8 cellular contexts compared by ENCODE assay signal in the genomic region with DNA sequence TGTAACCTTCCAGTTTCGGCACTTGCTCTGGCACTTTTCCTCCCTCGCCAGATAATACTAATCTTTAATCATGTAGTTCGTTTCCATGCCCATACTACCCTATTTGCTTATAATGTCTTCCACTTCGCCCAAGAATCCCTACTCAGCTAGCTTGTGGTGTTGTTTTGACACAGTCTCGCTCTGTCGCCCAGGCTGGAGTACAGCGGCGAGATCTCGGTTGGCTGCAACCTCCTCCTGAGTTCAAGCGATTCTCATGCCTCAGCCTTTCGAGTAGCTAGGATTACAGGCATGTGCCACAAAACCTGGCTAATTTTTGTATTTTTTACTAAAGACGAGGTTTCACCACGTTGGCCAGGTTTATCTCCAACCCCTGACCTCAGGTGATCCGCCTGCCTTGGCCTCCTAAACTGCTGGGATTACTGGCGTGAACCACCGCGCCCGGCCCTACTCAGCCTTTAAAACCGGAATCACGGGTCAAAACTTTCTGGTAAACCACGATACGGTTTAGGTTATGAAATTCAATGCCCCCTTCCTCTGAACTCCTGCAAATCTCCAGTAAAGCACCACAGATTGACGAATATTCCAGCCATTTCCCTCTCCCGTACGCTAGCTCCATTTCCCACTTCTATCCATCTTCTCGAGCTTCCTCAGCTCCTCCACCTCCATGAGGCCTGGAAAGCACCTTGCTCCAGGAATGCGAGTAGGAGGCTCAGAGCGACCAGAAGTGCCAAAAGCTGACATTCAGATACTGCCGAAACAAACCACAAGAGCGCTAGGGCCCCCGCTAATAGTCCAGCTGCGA. TPM values are rescaled to one million over a fixed set of nuclear protein-coding genes. Genes with fewer than 3 reads are reported as not detected.
DNase-seq lines count a peak whose midpoint lies in the region; ATAC-seq, FAIRE-seq and TF ChIP-seq lines count a peak whose summit lies in the region.

No MANE protein-coding gene starts in this region.

- H3K36me3 ChIP-seq in astrocyte (ENCODE audit: insufficient read depth, low read length), result no peaks in the 10 kb centered on the region
- peaks cover 0 to 9% of the 10 kb centered on the region in 2 donors for H3K36me3 ChIP-seq in left lung

- H2AFZ ChIP-seq in astrocyte (ENCODE audit: low read depth, low read length), result peak overlapping the region; percentile 92

- peak; percentile 8 for ATAC-seq in HG03439 (IDR thresholded peaks at IDR 0.05; ENCODE audit: unreplicated experiment)
- ATAC-seq in left lung, result peak; percentile 2

- peak overlapping the region; percentile 92 for H3K4me2 ChIP-seq in astrocyte (ENCODE audit: low read length)

- peak overlapping the region; percentile 87 for H3K27ac ChIP-seq in astrocyte (ENCODE audit: low read depth, low read length)
- peak overlapping the region; percentile 98 to 99 for H3K27ac ChIP-seq in left lung

- intact Hi-C loops in left lung (cut with DNase I), result no loop called here

- H4K20me1 ChIP-seq in astrocyte (ENCODE audit: insufficient read depth, low read length), result no peaks in the 10 kb centered on the region

- H3K27me3 Mint-ChIP-seq in astrocyte (ENCODE audit: low read depth, unreplicated experiment) (no peaks in the 10 kb centered on the region), type B pancreatic cell (no peaks in the 10 kb centered on the region)

- H3K9ac ChIP-seq in astrocyte (ENCODE audit: low read length), result peak overlapping the region; percentile 91

- no peaks in the 10 kb centered on the region for H3K9me3 Mint-ChIP-seq in astrocyte (ENCODE audit: unreplicated experiment)
- no peaks in the 10 kb centered on the region for H3K9me3 Mint-ChIP-seq in type B pancreatic cell

- no peak for FAIRE-seq in astrocyte (lab: Jason Lieb, UNC)

- DNase-seq in activated CD4-positive, alpha-beta T cell treated with anti-CD3 and anti-CD28 coated beads for 48 hours, result peak; percentile 27
- no peak for DNase-seq in activated CD4-positive, alpha-beta T cell treated with anti-CD3 and anti-CD28 coated beads for 1 hour
- DNase-seq in astrocyte (ENCODE audit: low read depth) (peak; percentile 82), left lung (no peak), type B pancreatic cell (ENCODE audit: extremely low spot score, unreplicated experiment) (no peak), NCI-H2029 (lab: John Stamatoyannopoulos, UW) (no peak)
- no peak for DNase-seq in activated CD4-positive, CD25-positive, alpha-beta regulatory T cell (lab: John Stamatoyannopoulos, UW)

- no peaks in the 10 kb centered on the region for H3K9me3 ChIP-seq in astrocyte (ENCODE audit: insufficient read depth, low read depth, low read length)
- H3K9me3 ChIP-seq in left lung, result no peaks in the 10 kb centered on the region

- peaks cover 6% of the 10 kb centered on the region for H3K36me3 Mint-ChIP-seq in astrocyte (ENCODE audit: low read depth, unreplicated experiment)
- H3K36me3 Mint-ChIP-seq in type B pancreatic cell, result peaks cover 4% of the 10 kb centered on the region

- H3K4me1 ChIP-seq in astrocyte (ENCODE audit: insufficient read depth, low read length), result peaks cover 6% of the 10 kb centered on the region
- H3K4me1 ChIP-seq in left lung, result peaks cover 4 to 22% of the 10 kb centered on the region in 2 donors

- H3K4me3 Mint-ChIP-seq in astrocyte (ENCODE audit: unreplicated experiment) (peak overlapping the region; percentile 100), type B pancreatic cell (peak overlapping the region; percentile 99)

- peaks cover 5% of the 10 kb centered on the region for H3K4me1 Mint-ChIP-seq in astrocyte (ENCODE audit: low read depth, unreplicated experiment)
- H3K4me1 Mint-ChIP-seq in type B pancreatic cell (ENCODE audit: unreplicated experiment), result peaks cover 18% of the 10 kb centered on the region

- TF ChIP-seq CTCF in astrocyte (IDR thresholded peaks at IDR 0.05; ENCODE audit: insufficient read depth, low read depth, low read length) (no peak), left lung (IDR thresholded peaks at IDR 0.05) (no peak), type B pancreatic cell (conservative IDR thresholded peaks at IDR 0.05) (peak; percentile 33)

- no peaks in the 10 kb centered on the region for H3K27me3 ChIP-seq in astrocyte (ENCODE audit: insufficient read depth, low read length)
- H3K27me3 ChIP-seq in left lung, result no peaks in the 10 kb centered on the region

- H3K4me3 ChIP-seq in astrocyte (ENCODE audit: insufficient read depth, low read depth, low read length) (peak overlapping the region; percentile 95), left lung (peak overlapping the region; percentile 86 to 87)

- peaks cover 21% of the 10 kb centered on the region for H3K79me2 ChIP-seq in astrocyte (ENCODE audit: insufficient read depth, low read length)

- peak overlapping the region; percentile 79 for H3K27ac Mint-ChIP-seq in astrocyte (ENCODE audit: unreplicated experiment)
- peak overlapping the region; percentile 92 for H3K27ac Mint-ChIP-seq in type B pancreatic cell

RNA-seq across cellular contexts. Expression of gene RAD51, which starts 0.9 kb away (rescaled TPM):
- total RNA-seq in astrocyte (3.6 and 5.6 TPM in 2 replicates), left lung (1 to 10 TPM; 4.4 to 4.8 TPM), type B pancreatic cell (ENCODE audit: low replicate concordance) (15.7 and 20.5 TPM in 2 replicates)

Comparison
In these comparisons a context has a peak if more than half of its experiments do, and no peak if none do; other contexts are left out.
1. DNase-seq: peak in activated CD4-positive, alpha-beta T cell treated with anti-CD3 and anti-CD28 coated beads for 48 hours (single experiment) and astrocyte (single experiment); none in activated CD4-positive, alpha-beta T cell treated with anti-CD3 and anti-CD28 coated beads for 1 hour (single experiment), left lung (0 of 2), type B pancreatic cell (single experiment), activated CD4-positive, CD25-positive, alpha-beta regulatory T cell (0 of 4) and NCI-H2029 (single experiment).